In genomic region chr7:36075561-36075960, GRCh38 we compare ENCODE assay signal across 17 cellular contexts.
DNase-seq lines count a peak whose midpoint lies in the region; ATAC-seq and TF ChIP-seq lines count a peak whose summit lies in the region.
"Had no signal": no experiment of that assay in that cellular context is flagged by ENCODE, and none has a peak within 500 bp of the region (broad histone marks: within the 10 kb centered on the region; RNA-seq: fewer than 3 reads in every experiment).

No MANE protein-coding gene starts in this region.

- H3K27ac Mint-ChIP-seq in osteocyte (ENCODE audit: unreplicated experiment) = peak overlapping the region; percentile 21
- no peak overlapping the region for H3K27ac Mint-ChIP-seq in CD8-positive, alpha-beta T cell
- H3K27ac Mint-ChIP-seq: CD4-positive, alpha-beta T cell had no signal

- peaks cover 47% of the 10 kb centered on the region for H3K27me3 Mint-ChIP-seq in osteocyte (ENCODE audit: unreplicated experiment)
- H3K27me3 Mint-ChIP-seq in CD8-positive, alpha-beta T cell (ENCODE audit: low read depth) = no peaks in the 10 kb centered on the region

- H3K36me3 Mint-ChIP-seq in osteocyte (ENCODE audit: unreplicated experiment) = no peaks in the 10 kb centered on the region
- no peaks in the 10 kb centered on the region for H3K36me3 Mint-ChIP-seq in CD8-positive, alpha-beta T cell

- TF ChIP-seq CTCF in choroid plexus epithelial cell (conservative IDR thresholded peaks at IDR 0.05; ENCODE audit: low read depth, low read length) (no peak), osteocyte (IDR thresholded peaks at IDR 0.05) (no peak)
- TF ChIP-seq CTCF in CD8-positive, alpha-beta T cell (IDR thresholded peaks at IDR 0.05) = no peak

- H3K36me3 ChIP-seq in CD8-positive, alpha-beta T cell (ENCODE audit: insufficient read depth, low read length) = no peaks in the 10 kb centered on the region
- H3K36me3 ChIP-seq: BE2C had no signal

- H3K27me3 ChIP-seq in CD8-positive, alpha-beta T cell (ENCODE audit: insufficient read depth, low read length) = no peaks in the 10 kb centered on the region
- H3K27me3 ChIP-seq: BE2C had no signal

- intact Hi-C loops in CD8-positive, alpha-beta T cell (cut with DNase I, micrococcal nuclease) = no loop called here

- CTCF ChIA-PET in CD8-positive, alpha-beta T cell (lab: Charles Lee) = no interaction called here

- POLR2A ChIA-PET in CD8-positive, alpha-beta T cell (lab: Charles Lee) = no interaction called here

- H3K27ac ChIP-seq in CD8-positive, alpha-beta T cell (ENCODE audit: low read depth, low read length) = no peak overlapping the region

- no peaks in the 10 kb centered on the region for H3K4me1 ChIP-seq in CD8-positive, alpha-beta T cell (ENCODE audit: insufficient read depth, low read length)
- H3K4me1 ChIP-seq: BE2C had no signal

- H3K9me3 ChIP-seq in CD8-positive, alpha-beta T cell (ENCODE audit: low read length) = no peaks in the 10 kb centered on the region
- H3K9me3 ChIP-seq: BE2C had no signal

- H3K4me3 ChIP-seq in choroid plexus epithelial cell (ENCODE audit: low read depth, low read length) = no peak overlapping the region
- no peak overlapping the region for H3K4me3 ChIP-seq in CD8-positive, alpha-beta T cell (ENCODE audit: low read depth, low read length)
- H3K4me3 ChIP-seq: K562 had no signal

- DNase-seq in NCI-H2107 treated with DMSO at 0.1 percent for 48 hours (lab: John Stamatoyannopoulos, UW; ENCODE audit: unreplicated experiment) (peak; percentile 65), NCI-H2107 (lab: John Stamatoyannopoulos, UW) (no peak), NCI-H146 treated with DMSO at 0.1 percent for 48 hours (lab: John Stamatoyannopoulos, UW; ENCODE audit: unreplicated experiment) (peak; percentile 78), choroid plexus epithelial cell (ENCODE audit: low read depth) (peak; percentile 26), osteocyte (ENCODE audit: extremely low spot score, unreplicated experiment) (no peak), epidermal melanocyte (ENCODE audit: insufficient read length, low spot score) (no peak)
- DNase-seq in CD8-positive, alpha-beta T cell = no peak
- DNase-seq: 8988T; BE2C; CD4-positive, alpha-beta T cell; DMS79 treated with DMSO at 0.1 percent for 48 hours; NCI-H1417 treated with DMSO at 0.1 percent for 48 hours; NCI-H2171 had no signal

- peaks cover 3% of the 10 kb centered on the region for H3K4me1 Mint-ChIP-seq in osteocyte (ENCODE audit: unreplicated experiment)
- no peaks in the 10 kb centered on the region for H3K4me1 Mint-ChIP-seq in CD8-positive, alpha-beta T cell (ENCODE audit: low read depth)

- no peak for ATAC-seq in CD8-positive, alpha-beta T cell
- ATAC-seq in HG02678 (IDR thresholded peaks at IDR 0.05; ENCODE audit: unreplicated experiment) = no peak
- ATAC-seq: HCT116, K562, Panc1 had no signal

- no peak overlapping the region for H3K4me3 Mint-ChIP-seq in osteocyte (ENCODE audit: unreplicated experiment)
- no peak overlapping the region for H3K4me3 Mint-ChIP-seq in CD8-positive, alpha-beta T cell
- H3K4me3 Mint-ChIP-seq: CD4-positive, alpha-beta T cell had no signal

- no peaks in the 10 kb centered on the region for H3K9me3 Mint-ChIP-seq in osteocyte (ENCODE audit: unreplicated experiment)
- H3K9me3 Mint-ChIP-seq in CD8-positive, alpha-beta T cell = no peaks in the 10 kb centered on the region
- H3K9me3 Mint-ChIP-seq: CD4-positive, alpha-beta T cell had no signal

Comparison
In these comparisons a context has a peak if more than half of its experiments do, and no peak if none do; other contexts are left out.
1. DNase-seq: peak in NCI-H2107 treated with DMSO at 0.1 percent for 48 hours (single experiment), NCI-H146 treated with DMSO at 0.1 percent for 48 hours (single experiment) and choroid plexus epithelial cell (single experiment); none in NCI-H2107 (single experiment), osteocyte (single experiment), epidermal melanocyte (single experiment) and CD8-positive, alpha-beta T cell (0 of 7).